Comparison of ENCODE assay signal across 28 cellular contexts in genomic region chr3:19576343-19576742, GRCh38.
DNase-seq lines count a peak whose midpoint lies in the region; ATAC-seq, FAIRE-seq and TF ChIP-seq lines count a peak whose summit lies in the region.
"Had no signal": no experiment of that assay in that cellular context is flagged by ENCODE, and none has a peak within 500 bp of the region (broad histone marks: within the 10 kb centered on the region; RNA-seq: fewer than 3 reads in every experiment).

No MANE protein-coding gene starts in this region.

- H3K27ac ChIP-seq in lower lobe of right lung (no peak overlapping the region), upper lobe of right lung (no peak overlapping the region), hepatocyte (no peak overlapping the region)
- H3K27ac ChIP-seq: BLaER1 had no signal

- H3K36me3 ChIP-seq in bronchial epithelial cell (ENCODE audit: control insufficient read depth, insufficient read depth, low read length): no peaks in the 10 kb centered on the region
- no peaks in the 10 kb centered on the region for H3K36me3 ChIP-seq in lower lobe of right lung
- H3K36me3 ChIP-seq in upper lobe of right lung: no peaks in the 10 kb centered on the region
- H3K36me3 ChIP-seq in hepatocyte (replicated peaks; ENCODE audit: insufficient read depth, low read depth): no peaks in the 10 kb centered on the region
- H3K36me3 ChIP-seq: BE2C, BLaER1 had no signal

- TF ChIP-seq CTCF in bronchial epithelial cell (IDR thresholded peaks at IDR 0.05; ENCODE audit: insufficient read depth, low read length, severe bottlenecking) (no peak), lower lobe of right lung (IDR thresholded peaks at IDR 0.05) (no peak), upper lobe of right lung (IDR thresholded peaks at IDR 0.05) (no peak), hepatocyte (IDR thresholded peaks at IDR 0.05; ENCODE audit: poor library complexity) (no peak)

- H2AFZ ChIP-seq in hepatocyte: no peak overlapping the region

- H3K79me2 ChIP-seq in hepatocyte: no peaks in the 10 kb centered on the region

- intact Hi-C loops in lower lobe of right lung (cut with DNase I): no loop called here
- intact Hi-C loops in upper lobe of right lung (cut with DNase I): no loop called here

- 83% methylated on average over 3 of the region's 3 CpGs for WGBS in hepatocyte (ENCODE audit: low lambda C conversion rate, missing lambda C conversion rate)

- ATAC-seq in lower lobe of right lung: peak; percentile 64 to 76
- ATAC-seq in upper lobe of right lung: peak; percentile 82
- ATAC-seq in HG03378 (IDR thresholded peaks at IDR 0.05; ENCODE audit: unreplicated experiment): no peak
- ATAC-seq: GM12878 had no signal

- no peaks in the 10 kb centered on the region for H3K9me3 ChIP-seq in lower lobe of right lung
- no peaks in the 10 kb centered on the region for H3K9me3 ChIP-seq in upper lobe of right lung
- H3K9me3 ChIP-seq in hepatocyte (ENCODE audit: low read depth): no peaks in the 10 kb centered on the region
- H3K9me3 ChIP-seq: BE2C had no signal

- H3K9me2 ChIP-seq in hepatocyte (replicated peaks; ENCODE audit: insufficient read depth): no peaks in the 10 kb centered on the region

- H3K4me1 ChIP-seq in lower lobe of right lung: no peaks in the 10 kb centered on the region
- no peaks in the 10 kb centered on the region for H3K4me1 ChIP-seq in upper lobe of right lung
- H3K4me1 ChIP-seq in hepatocyte (ENCODE audit: insufficient read depth): no peaks in the 10 kb centered on the region
- H3K4me1 ChIP-seq: BE2C, BLaER1 had no signal

- H3K27me3 ChIP-seq in bronchial epithelial cell (ENCODE audit: control insufficient read depth, insufficient read depth, low read length) (no peaks in the 10 kb centered on the region), lower lobe of right lung (ENCODE audit: low read depth) (no peaks in the 10 kb centered on the region), upper lobe of right lung (no peaks in the 10 kb centered on the region), hepatocyte (no peaks in the 10 kb centered on the region)
- H3K27me3 ChIP-seq: BE2C, BLaER1 had no signal

- no peak overlapping the region for H3K4me2 ChIP-seq in hepatocyte
- H3K4me2 ChIP-seq: BLaER1 had no signal

- no peak for FAIRE-seq in bronchial epithelial cell (lab: Jason Lieb, UNC)
- FAIRE-seq: A204.1, GM12878, GM12892, GM18507 had no signal

- no peaks in the 10 kb centered on the region for H4K20me1 ChIP-seq in hepatocyte (ENCODE audit: insufficient read depth, poor library complexity, severe bottlenecking)
- H4K20me1 ChIP-seq: BLaER1 had no signal

- H3K4me3 ChIP-seq in bronchial epithelial cell (ENCODE audit: low read depth, low read length) (no peak overlapping the region), lower lobe of right lung (no peak overlapping the region), upper lobe of right lung (no peak overlapping the region), hepatocyte (no peak overlapping the region)
- H3K4me3 ChIP-seq: BLaER1, GM12878 had no signal

- DNase-seq in SW480 (ENCODE audit: low spot score) (peak; percentile 51), bronchial epithelial cell (ENCODE audit: low read depth) (peak; percentile 5), lower lobe of right lung (no peak), upper lobe of right lung (no peak), H4 (ENCODE audit: low spot score) (no peak), mucosa of gallbladder (ENCODE audit: low spot score) (no peak), hepatocyte (ENCODE audit: low spot score) (no peak)
- DNase-seq: 8988T; ACHN; BE2C; C1 segment of cervical spinal cord; CD4-positive, alpha-beta memory T cell; CD4-positive, CD25-positive, alpha-beta regulatory T cell; CD8-positive, alpha-beta memory T cell; COR-L47; DMS 273 treated with DMSO at 0.1 percent for 48 hours; DMS153; DMS53; DMS79; DND-41; EL; GDM1 had no signal

Comparison
In these comparisons a context has a peak if more than half of its experiments do, and no peak if none do; other contexts are left out.
1. DNase-seq: peak in SW480 (single experiment) and bronchial epithelial cell (single experiment); none in lower lobe of right lung (single experiment), upper lobe of right lung (single experiment), H4 (single experiment), mucosa of gallbladder (single experiment) and hepatocyte (single experiment).